Comparison of ENCODE assay signal across 20 cellular contexts in genomic region chr7:32660936-32661335, GRCh38.
"Had no signal": no experiment of that assay in that cellular context is flagged by ENCODE, and none has a peak within 500 bp of the region (broad histone marks: within the 10 kb centered on the region; RNA-seq: fewer than 3 reads in every experiment).

No MANE protein-coding gene starts in this region.

- H3K9me3 ChIP-seq: heart left ventricle, pancreas, psoas muscle, right atrium auricular region, thyroid gland had no signal

- H3K4me3 ChIP-seq: heart left ventricle, pancreas, psoas muscle, right atrium auricular region, thyroid gland had no signal

- ATAC-seq: activated CD4-positive, alpha-beta T cell treated with anti-CD3 and anti-CD28 coated beads for 36 hours; heart left ventricle; left ventricle myocardium superior; pancreas; psoas muscle; stimulated activated naive CD8-positive, alpha-beta T cell treated with anti-CD3 and anti-CD28 coated beads, Interleukin-15, Interleukin-2, amounts not matched to agents 100 U/mL and 50 U/mL, for 24 hours had no signal

- FAIRE-seq: islet of Langerhans, pancreas had no signal

- DNase-seq: activated B cell treated with CpG ODN at 0.5 μM for 24 hours; activated CD4-positive, alpha-beta T cell treated with anti-CD3 and anti-CD28 coated beads for 36 hours; activated CD4-positive, alpha-beta T cell treated with anti-CD3 and anti-CD28 coated beads, Interleukin-2, amount 50 U/mL, for 4 hours; activated CD8-positive, alpha-beta memory T cell treated with anti-CD3 and anti-CD28 coated beads, Interleukin-2, amount 50 U/mL, for 48 hours; activated naive CD4-positive, alpha-beta T cell treated with Interleukin-2 at 50 U/mL for 16 hours; activated naive CD8-positive, alpha-beta T cell treated with anti-CD3 and anti-CD28 coated beads for 36 hours; activated T-cell treated with anti-CD3 and anti-CD28 coated beads, Interleukin-2, amount 50 U/mL, for 48 hours; amygdala; cerebellar nuclear complex; heart left ventricle; left ventricle myocardium superior; pancreas; psoas muscle; stimulated activated CD4-positive, alpha-beta T cell treated with anti-CD3 and anti-CD28 coated beads, Interleukin-12 subunit alpha, Interleukin-12 subunit beta, amount 100 ng/mL, for 4 hours; stimulated activated CD4-positive, alpha-beta T cell treated with anti-CD3 and anti-CD28 coated beads, Interleukin-4, amount 100 ng/mL, for 4 hours; stimulated activated naive CD8-positive, alpha-beta T cell treated with anti-CD3 and anti-CD28 coated beads, Interleukin-15, Interleukin-2, amounts not matched to agents 100 U/mL and 50 U/mL, for 24 hours; thyroid gland had no signal

- H3K27ac ChIP-seq: epithelial cell of prostate, heart left ventricle, pancreas, psoas muscle, right atrium auricular region, thyroid gland had no signal

- H3K4me1 ChIP-seq: pancreas, psoas muscle, right atrium auricular region, thyroid gland had no signal
